In genomic region chr10:84460520-84460919, GRCh38 we compare ENCODE assay signal across 22 cellular contexts.
"Had no signal": no experiment of that assay in that cellular context is flagged by ENCODE, and none has a peak within 500 bp of the region (broad histone marks: within the 10 kb centered on the region; RNA-seq: fewer than 3 reads in every experiment).

No MANE protein-coding gene starts in this region.

- H3K9me2 ChIP-seq: SK-N-SH had no signal

- ATAC-seq: K562, Panc1, T-cell had no signal

- FAIRE-seq: K562 had no signal

- H3K9ac ChIP-seq: KMS-11, SK-N-SH had no signal

- DNase-seq: Kasumi-1, MM.1S, NCI-H1092 treated with DMSO at 0.1 percent for 48 hours, NCI-H1436, NCI-H187, NCI-H2029, NCI-H2081 treated with DMSO at 0.1 percent for 48 hours, NCI-H2171, NCI-H226, NCI-H446, NCI-H510A, NCI-H524 treated with DMSO at 0.1 percent for 48 hours, NCI-H69, NCI-H774, SHP77, SK-N-SH, SW 1271, T-cell had no signal

- H3K27ac ChIP-seq: KMS-11, RWPE1 had no signal

- H3K4me3 ChIP-seq: K562 had no signal

- H3K4me2 ChIP-seq: KMS-11, SK-N-SH had no signal
